ENCODE assay signal across 24 cellular contexts in the genomic region with DNA sequence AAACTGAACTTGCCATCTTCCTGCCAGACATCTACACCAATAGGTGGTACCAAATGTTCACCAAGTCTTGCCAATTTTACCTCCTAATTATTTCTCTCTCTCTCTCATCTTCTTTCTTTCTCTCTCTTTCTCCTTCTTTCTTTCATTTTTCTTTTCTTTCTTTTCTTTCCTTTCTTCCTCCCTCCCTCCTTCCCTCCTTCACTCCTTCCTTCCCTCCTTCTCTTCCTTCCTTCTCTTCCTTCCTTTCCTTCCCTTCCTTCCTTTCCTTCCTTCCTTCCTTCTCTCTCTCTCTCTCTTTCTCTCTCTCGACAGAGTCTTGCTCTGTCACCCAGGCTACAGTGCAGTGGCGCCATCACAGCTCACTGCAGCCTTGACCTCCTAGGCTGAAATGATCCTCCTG. TPM values are rescaled to one million over a fixed set of nuclear protein-coding genes. Genes with fewer than 3 reads are reported as not detected.
A peak's percentile ranks its signal among the peaks of the same experiment; 100 is the strongest.
DNase-seq lines count a peak whose midpoint lies in the region; ATAC-seq and TF ChIP-seq lines count a peak whose summit lies in the region.
"Had no signal": no experiment of that assay in that cellular context is flagged by ENCODE, and none has a peak within 500 bp of the region (broad histone marks: within the 10 kb centered on the region; RNA-seq: fewer than 3 reads in every experiment).

No MANE protein-coding gene starts in this region.

- H3K36me3 Mint-ChIP-seq in MCF 10A (ENCODE audit: insufficient read depth, unreplicated experiment): peaks cover 17% of the 10 kb centered on the region
- H3K36me3 Mint-ChIP-seq in central memory CD8-positive, alpha-beta T cell (ENCODE audit: insufficient read depth): peaks cover 8% of the 10 kb centered on the region

- no peak for ATAC-seq in central memory CD8-positive, alpha-beta T cell (replicated peaks; ENCODE audit: extremely low read depth, poor library complexity, severe bottlenecking)
- no peak for ATAC-seq in HG03045 (IDR thresholded peaks at IDR 0.05; ENCODE audit: unreplicated experiment)

- no TSS peak for BruUV-seq in MCF 10A (replicated peaks; lab: Mats Ljungman, UMichigan)

- no peaks in the 10 kb centered on the region for H3K36me3 ChIP-seq in breast epithelium
- H3K36me3 ChIP-seq: MG63 had no signal

- H3K4me3 ChIP-seq in breast epithelium: no peak overlapping the region
- H3K4me3 ChIP-seq: MG63, SK-N-MC had no signal

- no peak for TF ChIP-seq POLR2A in breast epithelium (IDR thresholded peaks at IDR 0.05)

- CTCF ChIA-PET in MCF 10A (lab: Yijun Ruan, JAX): interaction anchor here (0.8 kb wide), 1 partner anchor 185 kb away, joined by 4 read pairs; no protein-coding TSS in a partner anchor
- CTCF ChIA-PET in HEK293T (lab: Yijun Ruan, JAX): no interaction called here

- no peaks in the 10 kb centered on the region for H3K9me3 ChIP-seq in breast epithelium
- H3K9me3 ChIP-seq: MG63 had no signal

- DNase-seq in MCF 10A (ENCODE audit: unreplicated experiment) (no peak), breast epithelium (ENCODE audit: low spot score in 2 of 2) (no peak), HEK293T (ENCODE audit: extremely low spot score) (no peak), AG08395 (ENCODE audit: low spot score) (no peak), nucleus accumbens (lab: John Stamatoyannopoulos, UW) (no peak)
- DNase-seq in central memory CD8-positive, alpha-beta T cell (ENCODE audit: low spot score in 2 of 2): no peak
- DNase-seq: AML-193; C1 segment of cervical spinal cord; CD4-positive, alpha-beta memory T cell; COR-L47; DMS53; HFFc6; KBM-7; MG63; NCI-H1105 treated with DMSO at 0.1 percent for 48 hours; NCI-H146; NCI-H1930; NCI-H2107; NCI-H446; NCI-H524 treated with DMSO at 0.1 percent for 48 hours; NCI-H774; SIG-M5 had no signal

- intact Hi-C loops in MCF 10A (cut with micrococcal nuclease) (no loop called here), breast epithelium (cut with DNase I; ENCODE audit: low total_unique reads) (no loop called here)

- no peaks in the 10 kb centered on the region for H3K9me3 Mint-ChIP-seq in MCF 10A (ENCODE audit: unreplicated experiment)
- no peaks in the 10 kb centered on the region for H3K9me3 Mint-ChIP-seq in central memory CD8-positive, alpha-beta T cell
- H3K9me3 Mint-ChIP-seq: CD4-positive, alpha-beta memory T cell; HFFc6 had no signal

- H3K27ac Mint-ChIP-seq in MCF 10A (ENCODE audit: low read depth, unreplicated experiment): peak overlapping the region; percentile 30
- H3K27ac Mint-ChIP-seq in central memory CD8-positive, alpha-beta T cell (ENCODE audit: low read depth): peak overlapping the region; percentile 41
- H3K27ac Mint-ChIP-seq: HFFc6 had no signal

- POLR2A ChIA-PET in MCF 10A (lab: Yijun Ruan, JAX): interaction anchor here (0.7 kb wide), 1 partner anchor 163 kb away, joined by 5 read pairs; no protein-coding TSS in a partner anchor
- POLR2A ChIA-PET in HEK293T (lab: Yijun Ruan, JAX): no interaction called here

- H3K27me3 ChIP-seq in breast epithelium: no peaks in the 10 kb centered on the region
- H3K27me3 ChIP-seq: MG63 had no signal

- peaks cover 28% of the 10 kb centered on the region for H3K4me1 Mint-ChIP-seq in MCF 10A (ENCODE audit: insufficient read depth, unreplicated experiment)
- peaks cover 34% of the 10 kb centered on the region for H3K4me1 Mint-ChIP-seq in central memory CD8-positive, alpha-beta T cell

- H3K27me3 Mint-ChIP-seq in MCF 10A (ENCODE audit: insufficient read depth, unreplicated experiment): no peaks in the 10 kb centered on the region
- H3K27me3 Mint-ChIP-seq in central memory CD8-positive, alpha-beta T cell: no peaks in the 10 kb centered on the region
- H3K27me3 Mint-ChIP-seq: CD4-positive, alpha-beta memory T cell had no signal

- TF ChIP-seq CTCF in MCF 10A (IDR thresholded peaks at IDR 0.05; ENCODE audit: unreplicated experiment) (no peak), breast epithelium (IDR thresholded peaks at IDR 0.05) (no peak)

- no peaks in the 10 kb centered on the region for H3K4me1 ChIP-seq in breast epithelium

- no peak overlapping the region for H3K27ac ChIP-seq in breast epithelium
- H3K27ac ChIP-seq: SK-N-MC had no signal

- H3K4me3 Mint-ChIP-seq in MCF 10A (ENCODE audit: unreplicated experiment): no peak overlapping the region
- H3K4me3 Mint-ChIP-seq in central memory CD8-positive, alpha-beta T cell: no peak overlapping the region
- H3K4me3 Mint-ChIP-seq: CD4-positive, alpha-beta memory T cell; HFFc6 had no signal

TF ChIP-seq in HEK293T, 16 proteins besides CTCF, POLR2A, EP300 and RAD21:
- 0 out of 2 replicates have a peak, but pooled peaks have one; percentile 17 for TF ChIP-seq SP1 (IDR thresholded peaks at IDR 0.05)
- TF ChIP-seq, protein P1, sequence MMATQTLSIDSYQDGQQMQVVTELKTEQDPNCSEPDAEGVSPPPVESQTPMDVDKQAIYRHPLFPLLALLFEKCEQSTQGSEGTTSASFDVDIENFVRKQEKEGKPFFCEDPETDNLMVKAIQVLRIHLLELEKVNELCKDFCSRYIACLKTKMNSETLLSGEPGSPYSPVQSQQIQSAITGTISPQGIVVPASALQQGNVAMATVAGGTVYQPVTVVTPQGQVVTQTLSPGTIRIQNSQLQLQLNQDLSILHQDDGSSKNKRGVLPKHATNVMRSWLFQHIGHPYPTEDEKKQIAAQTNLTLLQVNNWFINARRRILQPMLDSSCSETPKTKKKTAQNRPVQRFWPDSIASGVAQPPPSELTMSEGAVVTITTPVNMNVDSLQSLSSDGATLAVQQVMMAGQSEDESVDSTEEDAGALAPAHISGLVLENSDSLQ (IDR thresholded peaks at IDR 0.05): no peak

RNA-seq across cellular contexts. Expression of a gene that starts 55.4 kb away (rescaled TPM):
- total RNA-seq in MCF 10A (2022): 260 and 322 TPM in 2 replicates
- total RNA-seq in breast epithelium: 100 to 1,000 TPM; 150 to 170 (median 156) TPM
